In the genomic region with DNA sequence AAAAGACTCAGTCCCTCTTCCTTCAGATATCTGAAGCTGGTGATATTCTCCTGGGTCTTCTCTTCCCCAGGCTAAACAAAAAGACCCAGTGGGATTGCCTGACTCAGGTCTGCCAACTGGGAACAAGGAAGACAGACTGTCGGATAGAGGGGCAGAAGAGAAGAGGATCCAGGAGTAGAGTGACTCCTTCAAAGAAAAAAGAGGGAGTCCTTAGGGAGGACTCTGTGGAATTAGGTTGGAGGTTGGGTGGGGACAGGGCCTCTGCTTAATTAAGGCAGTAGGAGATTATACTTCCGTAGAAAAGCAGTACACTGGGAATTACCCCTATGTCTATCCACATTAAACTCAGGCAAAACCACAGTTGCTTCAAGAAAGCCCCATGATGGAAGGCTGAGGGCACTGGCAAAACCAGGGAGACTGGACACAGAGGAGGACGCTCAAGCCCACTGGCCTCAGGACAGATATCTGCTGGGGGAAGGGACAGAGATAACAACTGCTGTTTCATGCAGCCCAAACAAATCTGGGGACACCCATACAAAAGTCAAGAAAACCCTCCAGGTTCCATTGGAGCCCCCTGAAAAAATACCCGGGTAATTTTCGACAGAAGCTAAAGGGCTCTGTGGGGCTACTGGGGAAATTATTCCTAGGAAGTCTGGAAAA, we compare ENCODE assay signal across 9 cellular contexts. TPM values are rescaled to one million over a fixed set of nuclear protein-coding genes. Genes with fewer than 3 reads are reported as not detected.
DNase-seq lines count a peak whose midpoint lies in the region; ATAC-seq lines count a peak whose summit lies in the region.
"Had no signal": no experiment of that assay in that cellular context is flagged by ENCODE, and none has a peak within 500 bp of the region (broad histone marks: within the 10 kb centered on the region; RNA-seq: fewer than 3 reads in every experiment).

No MANE protein-coding gene starts in this region.

- DNase-seq in sciatic nerve (ENCODE audit: low spot score) (peak; percentile 30), UCSD-AML1 (lab: John Stamatoyannopoulos, UW; ENCODE audit: unreplicated experiment) (no peak)
- no peak for DNase-seq in stimulated activated CD4-positive, alpha-beta T cell treated with anti-CD3 and anti-CD28 coated beads, Interleukin-2, amount 100 ng/mL, for 48 hours
- DNase-seq: activated gamma-delta T cell treated with Interleukin-2 at 50 U/mL for 16 hours had no signal

- no peak overlapping the region for H3K9ac ChIP-seq in HUES48 (ENCODE audit: low read depth, low read length)
- H3K9ac ChIP-seq in duodenal mucosa (ENCODE audit: low read depth in 1 of 2, low read length in 2 of 2): peak overlapping the region; percentile 6 to 45

- H3K36me3 ChIP-seq in HUES48 (ENCODE audit: control insufficient read depth, insufficient read depth, low read length) (peaks cover 38% of the 10 kb centered on the region), duodenal mucosa (ENCODE audit: control insufficient read depth in 1 of 2, insufficient read depth in 2 of 2, low read length in 2 of 2) (peaks cover 9 to 26% of the 10 kb centered on the region in 2 donors)

- no peak overlapping the region for H3K4me3 ChIP-seq in HUES48 (ENCODE audit: low read depth, low read length)
- H3K4me3 ChIP-seq in duodenal mucosa (ENCODE audit: low read depth in 1 of 2, low read length in 2 of 2): peak overlapping the region; percentile 18 to 52

- H3K27me3 ChIP-seq in HUES48 (ENCODE audit: control insufficient read depth, insufficient read depth, low read length) (no peaks in the 10 kb centered on the region), duodenal mucosa (ENCODE audit: control insufficient read depth in 1 of 2, insufficient read depth in 2 of 2, low read length in 2 of 2) (no peaks in the 10 kb centered on the region)

- H3K27ac ChIP-seq in HUES48 (ENCODE audit: low read depth, low read length) (peak overlapping the region; percentile 7), duodenal mucosa (ENCODE audit: low read depth, low read length) (peak overlapping the region; percentile 3)

- intact Hi-C loops in sciatic nerve (cut with DNase I): no loop called here

- no peaks in the 10 kb centered on the region for H3K9me3 ChIP-seq in HUES48 (ENCODE audit: control insufficient read depth, insufficient read depth, low read length)
- no peaks in the 10 kb centered on the region for H3K9me3 ChIP-seq in duodenal mucosa (ENCODE audit: control insufficient read depth in 1 of 2, low read length in 2 of 2)

- ATAC-seq in GM19351 (IDR thresholded peaks at IDR 0.05; ENCODE audit: unreplicated experiment) (peak; percentile 20), sciatic nerve (no peak), HG02938 (IDR thresholded peaks at IDR 0.05; ENCODE audit: unreplicated experiment) (no peak), HG03175 (IDR thresholded peaks at IDR 0.05; ENCODE audit: unreplicated experiment) (no peak)

- H3K4me1 ChIP-seq in HUES48 (ENCODE audit: control insufficient read depth, insufficient read depth, low read length) (peaks cover 65% of the 10 kb centered on the region), duodenal mucosa (ENCODE audit: control insufficient read depth in 1 of 2, insufficient read depth in 2 of 2, low read length in 2 of 2) (peaks cover 77 to 79% of the 10 kb centered on the region in 2 donors)

RNA-seq across cellular contexts. Expression of a gene that starts 5.7 kb away (rescaled TPM):
- total RNA-seq in sciatic nerve: 112 TPM

RNA-seq across cellular contexts. Expression of a gene that starts 22.1 kb away (rescaled TPM):
- 0.71 TPM for total RNA-seq in sciatic nerve
